ENCODE assay signal across 1 cellular context in genomic region chr11:124898711-124899110, GRCh38.
TF ChIP-seq lines count a peak whose summit lies in the region.

No MANE protein-coding gene starts in this region.

TF ChIP-seq in HepG2, 621 proteins besides CTCF, POLR2A, EP300 and RAD21 (continued from another document and continues in another):
- TF ChIP-seq ZBTB7A (CRISPR knock-in tag; IDR thresholded peaks at IDR 0.05) (no peak), SNAPC4 (CRISPR knock-in tag; IDR thresholded peaks at IDR 0.05) (no peak), ZBTB21 (CRISPR knock-in tag; IDR thresholded peaks at IDR 0.05) (no peak), ZNF382 (CRISPR knock-in tag; IDR thresholded peaks at IDR 0.05; ENCODE audit: borderline replicate concordance) (no peak), ZNF75D (CRISPR knock-in tag; IDR thresholded peaks at IDR 0.05; ENCODE audit: borderline replicate concordance) (no peak), EEA1 (CRISPR knock-in tag; IDR thresholded peaks at IDR 0.05; ENCODE audit: borderline replicate concordance) (no peak), SMC3 (IDR thresholded peaks at IDR 0.05; ENCODE audit: low read length) (no peak), JDP2 (CRISPR knock-in tag; IDR thresholded peaks at IDR 0.05; ENCODE audit: borderline replicate concordance) (no peak), CHD4 (IDR thresholded peaks at IDR 0.05; ENCODE audit: borderline replicate concordance, low read length) (no peak), SMAD3 (CRISPR knock-in tag; IDR thresholded peaks at IDR 0.05) (no peak), ZNF766 (CRISPR knock-in tag; IDR thresholded peaks at IDR 0.05; ENCODE audit: borderline replicate concordance) (no peak), HIVEP1 (CRISPR knock-in tag; IDR thresholded peaks at IDR 0.05) (no peak), SP1 (IDR thresholded peaks at IDR 0.05) (no peak), SP1 (CRISPR knock-in tag; IDR thresholded peaks at IDR 0.05) (no peak), UBTF (CRISPR knock-in tag; IDR thresholded peaks at IDR 0.05) (peak; percentile 71; the same call in 1 of the 2 replicates), HINFP (CRISPR knock-in tag; IDR thresholded peaks at IDR 0.05; ENCODE audit: low read depth) (no peak), PRDM10 (CRISPR knock-in tag; IDR thresholded peaks at IDR 0.05; ENCODE audit: low read depth) (no peak), MYC (CRISPR knock-in tag; IDR thresholded peaks at IDR 0.05; ENCODE audit: borderline replicate concordance) (no peak), ZFP36L2 (CRISPR knock-in tag; IDR thresholded peaks at IDR 0.05) (no peak), SOX6 (IDR thresholded peaks at IDR 0.05) (no peak), SOX6 (CRISPR knock-in tag; IDR thresholded peaks at IDR 0.05) (peak; percentile 94), NFYB (CRISPR knock-in tag; IDR thresholded peaks at IDR 0.05) (no peak), ZNF558 (CRISPR knock-in tag; IDR thresholded peaks at IDR 0.05; ENCODE audit: borderline replicate concordance) (no peak), THYN1 (CRISPR knock-in tag; IDR thresholded peaks at IDR 0.05; ENCODE audit: borderline replicate concordance, low read depth) (no peak), KDM2A (CRISPR knock-in tag; IDR thresholded peaks at IDR 0.05; ENCODE audit: borderline replicate concordance, low read depth) (0 out of 2 replicates have a peak, but pooled peaks have one; percentile 23), ZNF703 (CRISPR knock-in tag; IDR thresholded peaks at IDR 0.05; ENCODE audit: borderline replicate concordance) (no peak), PBX2 (CRISPR knock-in tag; IDR thresholded peaks at IDR 0.05) (no peak), MAFF (IDR thresholded peaks at IDR 0.05; ENCODE audit: low read depth, low read length) (no peak), YEATS2 (CRISPR knock-in tag; IDR thresholded peaks at IDR 0.05; ENCODE audit: borderline replicate concordance) (no peak), ATRX (CRISPR knock-in tag; IDR thresholded peaks at IDR 0.05; ENCODE audit: borderline replicate concordance) (no peak), ZNF788 (CRISPR knock-in tag; IDR thresholded peaks at IDR 0.05; ENCODE audit: borderline replicate concordance) (no peak), ZNF432 (CRISPR knock-in tag; IDR thresholded peaks at IDR 0.05; ENCODE audit: borderline replicate concordance) (no peak), ZNF839 (CRISPR knock-in tag; IDR thresholded peaks at IDR 0.05; ENCODE audit: borderline replicate concordance) (no peak), ELF3 (CRISPR knock-in tag; IDR thresholded peaks at IDR 0.05) (peak; percentile 92), HOXD1 (CRISPR knock-in tag; IDR thresholded peaks at IDR 0.05) (no peak), E2F1 (CRISPR knock-in tag; IDR thresholded peaks at IDR 0.05) (no peak), BORCS8-MEF2B (CRISPR knock-in tag; IDR thresholded peaks at IDR 0.05) (no peak), RXRB (CRISPR knock-in tag; IDR thresholded peaks at IDR 0.05; ENCODE audit: borderline replicate concordance) (0 out of 2 replicates have a peak, but pooled peaks have one; percentile 50), NBN (conservative IDR thresholded peaks at IDR 0.05) (no peak), FOXP1 (IDR thresholded peaks at IDR 0.05) (no peak), FOXP1 (CRISPR knock-in tag; IDR thresholded peaks at IDR 0.05) (0 out of 2 replicates have a peak, but pooled peaks have one; percentile 27), MAX (IDR thresholded peaks at IDR 0.05) (no peak), HMGA1 (CRISPR knock-in tag; conservative IDR thresholded peaks at IDR 0.05) (no peak), NFE2 (CRISPR knock-in tag; IDR thresholded peaks at IDR 0.05) (no peak), ZNF468 (CRISPR knock-in tag; IDR thresholded peaks at IDR 0.05) (no peak), MLX (CRISPR knock-in tag; IDR thresholded peaks at IDR 0.05) (no peak), ZNF556 (CRISPR knock-in tag; IDR thresholded peaks at IDR 0.05; ENCODE audit: borderline replicate concordance) (no peak), RFXANK (CRISPR knock-in tag; IDR thresholded peaks at IDR 0.05) (no peak), CCDC6 (CRISPR knock-in tag; IDR thresholded peaks at IDR 0.05) (no peak), SALL1 (CRISPR knock-in tag; IDR thresholded peaks at IDR 0.05) (peak; percentile 66; the same call in 1 of the 2 replicates), ZNF850 (CRISPR knock-in tag; conservative IDR thresholded peaks at IDR 0.05) (no peak)
